18 cellular contexts compared by ENCODE assay signal in genomic region chr5:68445257-68446069, GRCh38.
"Had no signal": no experiment of that assay in that cellular context is flagged by ENCODE, and none has a peak within 500 bp of the region (broad histone marks: within the 10 kb centered on the region; RNA-seq: fewer than 3 reads in every experiment).

No MANE protein-coding gene starts in this region.

- DNase-seq: activated B cell treated with CpG ODN at 0.5 μM for 24 hours; activated CD4-positive, alpha-beta T cell treated with anti-CD3 and anti-CD28 coated beads, Interleukin-2, amount 10 ng/mL, durations not matched to agents 24 days and 14 days; activated naive CD4-positive, alpha-beta T cell treated with Interleukin-2 at 50 U/mL for 16 hours; activated naive CD8-positive, alpha-beta T cell treated with anti-CD3 and anti-CD28 coated beads, Interleukin-2, amount 50 U/mL, for 24 hours; effector CD8-positive, alpha-beta T cell; hypothalamus; left colon; right lobe of liver; stimulated activated CD4-positive, alpha-beta T cell treated with anti-CD3 and anti-CD28 coated beads, Interleukin-2, amount 100 ng/mL, for 24 hours; stimulated activated naive B cell treated with anti-CD40 and anti-IgM and Interleukin-4, amounts not matched to agents 10 μg/mL and 1 μg/mL and 100 μg/mL, for 72 hours; T-helper 2 cell; upper lobe of right lung had no signal

- H3K9me3 Mint-ChIP-seq: activated B cell treated with CpG ODN at 0.5 μM for 24 hours; activated naive CD8-positive, alpha-beta T cell treated with anti-CD3 and anti-CD28 coated beads, Interleukin-2, amount 50 U/mL, for 24 hours; activated T-helper 1 cell treated with anti-CD3 and anti-CD28 coated beads, Interleukin-12 subunit alpha, Interleukin-12 subunit beta, Interleukin-2, Interleukin-4 antibody, amounts not matched to agents 30 ng/mL and 10 ng/mL and 1 ng/mL, durations not matched to agents 14 hours and 24 hours and 36 hours; neural progenitor cell; stimulated activated naive B cell treated with anti-CD40 and anti-IgM and Interleukin-4, amounts not matched to agents 10 μg/mL and 1 μg/mL and 100 μg/mL, for 72 hours had no signal

- H3K4me3 ChIP-seq: cardiac muscle cell, neural progenitor cell, right lobe of liver, upper lobe of right lung had no signal

- ATAC-seq: activated naive CD8-positive, alpha-beta T cell treated with anti-CD3 and anti-CD28 coated beads, Interleukin-2, amount 50 U/mL, for 24 hours; stimulated activated naive B cell treated with anti-CD40 and anti-IgM and Interleukin-4, amounts not matched to agents 10 μg/mL and 1 μg/mL and 100 μg/mL, for 72 hours; upper lobe of right lung had no signal

- H3K27me3 Mint-ChIP-seq: activated B cell treated with CpG ODN at 0.5 μM for 24 hours; activated naive CD8-positive, alpha-beta T cell treated with anti-CD3 and anti-CD28 coated beads, Interleukin-2, amount 50 U/mL, for 24 hours; stimulated activated naive B cell treated with anti-CD40 and anti-IgM and Interleukin-4, amounts not matched to agents 10 μg/mL and 1 μg/mL and 100 μg/mL, for 72 hours had no signal

- H3K4me3 Mint-ChIP-seq: activated B cell treated with CpG ODN at 0.5 μM for 24 hours; activated CD4-positive, alpha-beta T cell treated with anti-CD3 and anti-CD28 coated beads, Interleukin-2, amount 10 ng/mL, durations not matched to agents 24 days and 14 days; activated naive CD8-positive, alpha-beta T cell treated with anti-CD3 and anti-CD28 coated beads, Interleukin-2, amount 50 U/mL, for 24 hours; activated T-helper 1 cell treated with anti-CD3 and anti-CD28 coated beads, Interleukin-12 subunit alpha, Interleukin-12 subunit beta, Interleukin-2, Interleukin-4 antibody, amounts not matched to agents 30 ng/mL and 10 ng/mL and 1 ng/mL, durations not matched to agents 14 hours and 24 hours and 36 hours; neural progenitor cell; stimulated activated naive B cell treated with anti-CD40 and anti-IgM and Interleukin-4, amounts not matched to agents 10 μg/mL and 1 μg/mL and 100 μg/mL, for 72 hours had no signal

- H3K27ac ChIP-seq: cardiac muscle cell, neural progenitor cell, right lobe of liver, upper lobe of right lung had no signal

- H3K27me3 ChIP-seq: cardiac muscle cell, neural progenitor cell, right lobe of liver, upper lobe of right lung had no signal

- H3K27ac Mint-ChIP-seq: activated B cell treated with CpG ODN at 0.5 μM for 24 hours; activated CD4-positive, alpha-beta T cell treated with anti-CD3 and anti-CD28 coated beads, Interleukin-2, amount 10 ng/mL, durations not matched to agents 24 days and 14 days; activated naive CD8-positive, alpha-beta T cell treated with anti-CD3 and anti-CD28 coated beads, Interleukin-2, amount 50 U/mL, for 24 hours; activated T-helper 1 cell treated with anti-CD3 and anti-CD28 coated beads, Interleukin-12 subunit alpha, Interleukin-12 subunit beta, Interleukin-2, Interleukin-4 antibody, amounts not matched to agents 30 ng/mL and 10 ng/mL and 1 ng/mL, durations not matched to agents 14 hours and 24 hours and 36 hours; neural progenitor cell; stimulated activated naive B cell treated with anti-CD40 and anti-IgM and Interleukin-4, amounts not matched to agents 10 μg/mL and 1 μg/mL and 100 μg/mL, for 72 hours had no signal

- H3K4me2 ChIP-seq: neural progenitor cell had no signal

- H3K9me3 ChIP-seq: right lobe of liver, upper lobe of right lung had no signal

- H2AFZ ChIP-seq: neural progenitor cell had no signal

- FAIRE-seq: astrocyte, colon, TTC549 had no signal

- H3K36me3 ChIP-seq: cardiac muscle cell, neural progenitor cell, right lobe of liver, upper lobe of right lung had no signal

- H3K9ac ChIP-seq: neural progenitor cell had no signal

- H3K36me3 Mint-ChIP-seq: neural progenitor cell; stimulated activated naive B cell treated with anti-CD40 and anti-IgM and Interleukin-4, amounts not matched to agents 10 μg/mL and 1 μg/mL and 100 μg/mL, for 72 hours had no signal
